In the genomic region with DNA sequence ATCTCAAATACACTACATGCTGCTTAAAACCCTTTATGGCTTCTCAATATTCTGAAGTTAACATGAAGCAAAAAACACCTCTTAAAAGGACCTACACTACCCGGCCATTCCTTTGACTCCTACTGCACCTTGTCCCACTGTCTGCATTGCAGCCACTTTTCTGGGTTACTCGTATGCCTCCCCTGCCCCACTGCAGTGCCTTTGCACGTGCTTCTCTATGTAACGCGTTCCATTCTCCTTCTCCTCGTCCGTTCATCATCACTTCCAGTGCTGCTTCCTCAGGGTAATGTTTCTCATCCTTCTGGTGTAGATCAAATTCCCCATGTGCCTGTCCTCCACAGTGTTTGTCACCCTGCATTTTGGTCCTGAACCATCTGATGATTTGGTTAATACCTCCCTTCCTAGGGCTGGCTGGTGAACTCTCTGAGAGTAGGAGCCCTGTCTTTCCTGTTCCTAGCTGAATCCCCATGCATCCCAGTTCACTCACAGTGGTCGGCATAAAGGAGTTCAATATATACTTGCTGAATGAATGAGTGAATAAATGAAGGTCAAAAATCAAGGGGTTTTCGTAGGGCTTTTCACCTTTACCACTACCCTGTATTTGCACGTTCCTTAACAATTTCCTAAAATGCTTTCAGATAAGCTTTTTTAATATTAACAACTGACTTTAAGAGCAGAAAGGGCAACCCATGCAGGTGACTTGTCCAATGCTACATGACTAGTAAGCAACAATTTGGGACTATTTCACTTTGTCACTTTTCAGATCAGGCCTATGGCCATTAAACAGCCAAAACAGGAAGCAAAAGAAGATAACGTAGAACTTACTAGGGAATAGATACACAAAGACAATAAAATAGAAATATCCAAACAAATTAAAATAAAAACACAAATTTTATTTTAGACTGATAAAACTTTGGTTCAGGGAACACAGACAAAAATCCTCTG, we compare ENCODE assay signal across 13 cellular contexts. TPM values are rescaled to one million over a fixed set of nuclear protein-coding genes. Genes with fewer than 3 reads are reported as not detected.
DNase-seq lines count a peak whose midpoint lies in the region; ATAC-seq and TF ChIP-seq lines count a peak whose summit lies in the region.
"Had no signal": no experiment of that assay in that cellular context is flagged by ENCODE, and none has a peak within 500 bp of the region (broad histone marks: within the 10 kb centered on the region; RNA-seq: fewer than 3 reads in every experiment).

No MANE protein-coding gene starts in this region.

- BruUV-seq in Caco-2 (replicated peaks; lab: Mats Ljungman, UMichigan), result no TSS peak

- H3K4me3 Mint-ChIP-seq in Caco-2 (ENCODE audit: unreplicated experiment), result no peak overlapping the region
- H3K4me3 Mint-ChIP-seq in naive thymus-derived CD4-positive, alpha-beta T cell, result no peak overlapping the region

- TF ChIP-seq CTCF in Caco-2 (IDR thresholded peaks at IDR 0.05; ENCODE audit: insufficient read depth in 1 of 2, low read depth in 1 of 2, low read length in 1 of 2, severe bottlenecking in 1 of 2, unreplicated experiment in 1 of 2) (no peak), LNCaP clone FGC (IDR thresholded peaks at IDR 0.05; ENCODE audit: control insufficient read depth, extremely low read depth, insufficient read depth) (no peak), ascending aorta (IDR thresholded peaks at IDR 0.05) (no peak)

- H3K27ac Mint-ChIP-seq in Caco-2 (ENCODE audit: unreplicated experiment), result no peak overlapping the region
- H3K27ac Mint-ChIP-seq in naive thymus-derived CD4-positive, alpha-beta T cell, result peak overlapping the region in 1 of 9 donors; percentile 21

- ATAC-seq in naive thymus-derived CD4-positive, alpha-beta T cell, result no peak
- no peak for ATAC-seq in HG03432 (IDR thresholded peaks at IDR 0.05; ENCODE audit: unreplicated experiment)
- ATAC-seq in HG03139 (IDR thresholded peaks at IDR 0.05; ENCODE audit: unreplicated experiment), result no peak
- no peak for ATAC-seq in HG02610 (IDR thresholded peaks at IDR 0.05; ENCODE audit: unreplicated experiment)

- H3K36me3 ChIP-seq in Caco-2 (ENCODE audit: control insufficient read depth, insufficient read depth, low read length) (no peaks in the 10 kb centered on the region), ascending aorta (no peaks in the 10 kb centered on the region)
- peaks cover 0 to 15% (median 0%) of the 10 kb centered on the region in 3 experiments for H3K36me3 ChIP-seq in naive thymus-derived CD4-positive, alpha-beta T cell (ENCODE audit: control insufficient read depth in 2 of 3, insufficient read depth in 3 of 3, low read length in 3 of 3)

- POLR2A ChIA-PET in Caco-2 (lab: Charles Lee), result interaction anchor here (1.2 kb wide), 1 partner anchor 242 kb away, joined by 3 read pairs; no protein-coding TSS in a partner anchor
- POLR2A ChIA-PET in naive thymus-derived CD4-positive, alpha-beta T cell (lab: Charles Lee), result interaction anchor here (0.6 to 4.6 kb wide), 7 partner anchors 8 to 305 kb away, joined by 3 to 114 read pairs (median 13); no protein-coding TSS in a partner anchor

- intact Hi-C loops in Caco-2 (cut with micrococcal nuclease; ENCODE audit: unreplicated experiment) (loop anchor here (5.0 to 10.0 kb wide), 2 partner anchors 43 to 596 kb away; no protein-coding TSS in a partner anchor), ascending aorta (cut with DNase I) (loop anchor here (5.0 to 10.0 kb wide), 6 partner anchors 234 to 1904 kb away; no protein-coding TSS in a partner anchor)
- intact Hi-C loops in naive thymus-derived CD4-positive, alpha-beta T cell (cut with micrococcal nuclease), result loop anchor here (2.0 to 10.0 kb wide), 12 partner anchors 68 to 1912 kb away; a partner anchor contains a TSS

- peaks cover 14% of the 10 kb centered on the region for H3K36me3 Mint-ChIP-seq in Caco-2 (ENCODE audit: insufficient read depth, unreplicated experiment)
- H3K36me3 Mint-ChIP-seq in naive thymus-derived CD4-positive, alpha-beta T cell, result peaks cover 0 to 10% (median 0%) of the 10 kb centered on the region in 5 donors

- no peaks in the 10 kb centered on the region for H3K27me3 ChIP-seq in Caco-2 (replicated peaks; ENCODE audit: control insufficient read depth, insufficient read depth, low read length)
- no peaks in the 10 kb centered on the region for H3K27me3 ChIP-seq in ascending aorta
- no peaks in the 10 kb centered on the region for H3K27me3 ChIP-seq in naive thymus-derived CD4-positive, alpha-beta T cell (ENCODE audit: control insufficient read depth in 2 of 2, insufficient read depth in 2 of 2, low read length in 2 of 2)

- CTCF ChIA-PET in Caco-2 (lab: Charles Lee), result no interaction called here
- CTCF ChIA-PET in naive thymus-derived CD4-positive, alpha-beta T cell (lab: Charles Lee), result interaction anchor here (0.8 to 4.0 kb wide), 2 partner anchors 68 to 304 kb away, joined by 3 to 16 read pairs; no protein-coding TSS in a partner anchor

- H3K27me3 Mint-ChIP-seq in Caco-2 (ENCODE audit: insufficient read depth, unreplicated experiment), result no peaks in the 10 kb centered on the region
- no peaks in the 10 kb centered on the region for H3K27me3 Mint-ChIP-seq in naive thymus-derived CD4-positive, alpha-beta T cell

- H3K4me3 ChIP-seq in Caco-2 (ENCODE audit: low read depth, low read length), result peak overlapping the region; percentile 62
- peak overlapping the region; percentile 80 for H3K4me3 ChIP-seq in LNCaP clone FGC (ENCODE audit: low read depth, low read length)
- peak overlapping the region; percentile 76 to 80 for H3K4me3 ChIP-seq in ascending aorta
- peak overlapping the region; percentile 76 for H3K4me3 ChIP-seq in naive thymus-derived CD4-positive, alpha-beta T cell (ENCODE audit: low read length)

- H3K4me1 Mint-ChIP-seq in Caco-2 (ENCODE audit: low read depth, unreplicated experiment), result no peaks in the 10 kb centered on the region
- H3K4me1 Mint-ChIP-seq in naive thymus-derived CD4-positive, alpha-beta T cell, result peaks cover 0 to 12% (median 4%) of the 10 kb centered on the region in 7 donors

- H3K9me3 Mint-ChIP-seq in Caco-2 (ENCODE audit: unreplicated experiment), result no peaks in the 10 kb centered on the region
- peaks cover 0 to 6% (median 0%) of the 10 kb centered on the region in 11 donors for H3K9me3 Mint-ChIP-seq in naive thymus-derived CD4-positive, alpha-beta T cell
- H3K9me3 Mint-ChIP-seq: HFFc6 had no signal

- no peak for DNase-seq in Caco-2
- DNase-seq in LNCaP clone FGC (ENCODE audit: low read depth), result no peak
- DNase-seq in ascending aorta (ENCODE audit: low spot score in 2 of 2), result no peak
- no peak for DNase-seq in naive thymus-derived CD4-positive, alpha-beta T cell
- DNase-seq in stimulated activated CD4-positive, alpha-beta T cell treated with anti-CD3 and anti-CD28 coated beads, Interleukin-2, amount 100 ng/mL, for 24 hours, result no peak
- DNase-seq: activated T-cell treated with anti-CD3 and anti-CD28 coated beads, Interleukin-2, amount 50 U/mL, for 1 hour; HFFc6; islet precursor cell; NCI-H1694 treated with DMSO at 0.1 percent for 48 hours; stimulated activated CD4-positive, alpha-beta T cell treated with anti-CD3 and anti-CD28 coated beads, Interleukin-4, amount 100 ng/mL, for 4 hours had no signal

- H3K4me1 ChIP-seq in Caco-2 (peaks cover 6% of the 10 kb centered on the region; the same call in 1 of the 2 replicates), ascending aorta (peaks cover 2 to 4% of the 10 kb centered on the region in 2 donors)
- peaks cover 0 to 13% of the 10 kb centered on the region in 2 donors for H3K4me1 ChIP-seq in naive thymus-derived CD4-positive, alpha-beta T cell (ENCODE audit: control insufficient read depth in 2 of 2, insufficient read depth in 2 of 2, low read length in 2 of 2)

- no peak overlapping the region for H3K27ac ChIP-seq in ascending aorta
- H3K27ac ChIP-seq in naive thymus-derived CD4-positive, alpha-beta T cell (ENCODE audit: low read depth, low read length), result no peak overlapping the region

- no peaks in the 10 kb centered on the region for H3K9me3 ChIP-seq in Caco-2
- no peaks in the 10 kb centered on the region for H3K9me3 ChIP-seq in ascending aorta
- H3K9me3 ChIP-seq in naive thymus-derived CD4-positive, alpha-beta T cell (ENCODE audit: control insufficient read depth in 2 of 3, low read length in 3 of 3), result no peaks in the 10 kb centered on the region

RNA-seq across cellular contexts. Expression of a gene that starts 2.4 kb away (rescaled TPM):
- total RNA-seq in Caco-2 (2022) (162 and 165 TPM in 2 replicates), ascending aorta (79.5 TPM)
- 100 to 1,000 TPM; 115 to 149 (median 131) TPM for total RNA-seq in naive thymus-derived CD4-positive, alpha-beta T cell
- 100 to 1,000 TPM; 109 to 140 TPM for polyA plus RNA-seq in naive thymus-derived CD4-positive, alpha-beta T cell
